Comparison of ENCODE assay signal across 1 cellular context in the genomic region with DNA sequence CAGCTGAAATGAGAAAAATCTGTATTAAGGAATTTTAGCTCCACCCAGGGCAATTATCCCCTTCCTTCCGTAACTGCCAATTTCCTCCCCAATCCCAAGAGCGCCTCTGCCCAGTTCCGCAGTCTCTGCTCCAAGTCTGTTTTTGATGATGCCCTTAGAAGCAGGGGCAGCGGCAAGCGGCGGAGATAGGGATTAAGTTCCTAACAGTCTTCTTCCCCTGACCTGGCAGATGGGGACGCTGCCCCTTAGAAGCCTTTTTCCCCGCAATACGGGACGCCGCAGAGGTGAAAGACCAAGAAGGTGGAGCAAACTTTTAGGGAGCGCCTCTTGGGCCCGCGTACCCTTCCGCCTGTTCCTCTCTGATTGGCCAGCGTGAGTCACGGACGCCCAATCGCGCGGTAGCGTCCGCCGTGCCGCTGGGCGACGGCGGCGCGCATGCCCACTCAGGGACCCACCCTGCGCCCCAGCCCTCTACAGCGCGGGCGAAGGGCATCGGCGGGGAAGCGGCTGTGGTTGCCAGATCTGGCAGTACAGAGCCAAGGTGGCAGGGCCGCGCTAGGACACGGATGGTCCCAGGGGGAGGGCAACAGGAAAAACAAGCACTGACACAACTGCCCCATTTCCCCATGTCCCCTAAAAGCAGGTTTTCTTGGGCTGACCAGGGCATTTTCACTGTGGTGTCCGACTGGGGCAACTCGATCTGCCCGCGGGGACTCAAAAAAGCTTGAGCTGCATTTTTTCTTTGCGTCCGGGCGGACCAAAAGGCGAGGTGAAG.
TF ChIP-seq lines count a peak whose summit lies in the region.

No MANE protein-coding gene starts in this region.

TF ChIP-seq in K562, 482 proteins besides CTCF, POLR2A, EP300 and RAD21 (continued from another document and continues in another):
- no peak for TF ChIP-seq ZNF239 (CRISPR knock-in tag; IDR thresholded peaks at IDR 0.05)
- TF ChIP-seq, protein P1, sequence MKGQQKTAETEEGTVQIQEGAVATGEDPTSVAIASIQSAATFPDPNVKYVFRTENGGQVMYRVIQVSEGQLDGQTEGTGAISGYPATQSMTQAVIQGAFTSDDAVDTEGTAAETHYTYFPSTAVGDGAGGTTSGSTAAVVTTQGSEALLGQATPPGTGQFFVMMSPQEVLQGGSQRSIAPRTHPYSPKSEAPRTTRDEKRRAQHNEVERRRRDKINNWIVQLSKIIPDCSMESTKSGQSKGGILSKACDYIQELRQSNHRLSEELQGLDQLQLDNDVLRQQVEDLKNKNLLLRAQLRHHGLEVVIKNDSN (CRISPR knock-in tag; IDR thresholded peaks at IDR 0.05): peak; percentile 80
- no peak for TF ChIP-seq MAFG (tag; conservative IDR thresholded peaks at IDR 0.05)
- TF ChIP-seq, protein P2, sequence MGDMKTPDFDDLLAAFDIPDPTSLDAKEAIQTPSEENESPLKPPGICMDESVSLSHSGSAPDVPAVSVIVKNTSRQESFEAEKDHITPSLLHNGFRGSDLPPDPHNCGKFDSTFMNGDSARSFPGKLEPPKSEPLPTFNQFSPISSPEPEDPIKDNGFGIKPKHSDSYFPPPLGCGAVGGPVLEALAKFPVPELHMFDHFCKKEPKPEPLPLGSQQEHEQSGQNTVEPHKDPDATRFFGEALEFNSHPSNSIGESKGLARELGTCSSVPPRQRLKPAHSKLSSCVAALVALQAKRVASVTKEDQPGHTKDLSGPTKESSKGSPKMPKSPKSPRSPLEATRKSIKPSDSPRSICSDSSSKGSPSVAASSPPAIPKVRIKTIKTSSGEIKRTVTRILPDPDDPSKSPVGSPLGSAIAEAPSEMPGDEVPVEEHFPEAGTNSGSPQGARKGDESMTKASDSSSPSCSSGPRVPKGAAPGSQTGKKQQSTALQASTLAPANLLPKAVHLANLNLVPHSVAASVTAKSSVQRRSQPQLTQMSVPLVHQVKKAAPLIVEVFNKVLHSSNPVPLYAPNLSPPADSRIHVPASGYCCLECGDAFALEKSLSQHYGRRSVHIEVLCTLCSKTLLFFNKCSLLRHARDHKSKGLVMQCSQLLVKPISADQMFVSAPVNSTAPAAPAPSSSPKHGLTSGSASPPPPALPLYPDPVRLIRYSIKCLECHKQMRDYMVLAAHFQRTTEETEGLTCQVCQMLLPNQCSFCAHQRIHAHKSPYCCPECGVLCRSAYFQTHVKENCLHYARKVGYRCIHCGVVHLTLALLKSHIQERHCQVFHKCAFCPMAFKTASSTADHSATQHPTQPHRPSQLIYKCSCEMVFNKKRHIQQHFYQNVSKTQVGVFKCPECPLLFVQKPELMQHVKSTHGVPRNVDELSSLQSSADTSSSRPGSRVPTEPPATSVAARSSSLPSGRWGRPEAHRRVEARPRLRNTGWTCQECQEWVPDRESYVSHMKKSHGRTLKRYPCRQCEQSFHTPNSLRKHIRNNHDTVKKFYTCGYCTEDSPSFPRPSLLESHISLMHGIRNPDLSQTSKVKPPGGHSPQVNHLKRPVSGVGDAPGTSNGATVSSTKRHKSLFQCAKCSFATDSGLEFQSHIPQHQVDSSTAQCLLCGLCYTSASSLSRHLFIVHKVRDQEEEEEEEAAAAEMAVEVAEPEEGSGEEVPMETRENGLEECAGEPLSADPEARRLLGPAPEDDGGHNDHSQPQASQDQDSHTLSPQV (IDR thresholded peaks at IDR 0.05): no peak
- TF ChIP-seq, protein P3, sequence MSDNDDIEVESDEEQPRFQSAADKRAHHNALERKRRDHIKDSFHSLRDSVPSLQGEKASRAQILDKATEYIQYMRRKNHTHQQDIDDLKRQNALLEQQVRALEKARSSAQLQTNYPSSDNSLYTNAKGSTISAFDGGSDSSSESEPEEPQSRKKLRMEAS (CRISPR knock-in tag; IDR thresholded peaks at IDR 0.05): peak; percentile 82
- TF ChIP-seq FOXM1 (IDR thresholded peaks at IDR 0.05; ENCODE audit: low read depth): peak; percentile 39; the same call in 1 of the 2 replicates
- no peak for TF ChIP-seq FOXM1 (CRISPR knock-in tag; IDR thresholded peaks at IDR 0.05; ENCODE audit: low read depth)
- peak; percentile 47 for TF ChIP-seq FOS (IDR thresholded peaks at IDR 0.05; ENCODE audit: extremely low read depth, insufficient read length)
- TF ChIP-seq ADNP (tag; IDR thresholded peaks at IDR 0.05): no peak
- TF ChIP-seq ZNF140 (CRISPR knock-in tag; IDR thresholded peaks at IDR 0.05): no peak
- no peak for TF ChIP-seq ZNF707 (CRISPR knock-in tag; conservative IDR thresholded peaks at IDR 0.05)
- no peak for TF ChIP-seq ZNF146 (CRISPR knock-in tag; IDR thresholded peaks at IDR 0.05; ENCODE audit: unreplicated experiment)
- no peak for TF ChIP-seq ZNF347 (CRISPR knock-in tag; IDR thresholded peaks at IDR 0.05; ENCODE audit: low read depth)
- TF ChIP-seq ZNF584 (CRISPR knock-in tag; IDR thresholded peaks at IDR 0.05; ENCODE audit: low read depth): no peak
- TF ChIP-seq MBD2 (IDR thresholded peaks at IDR 0.05; ENCODE audit: borderline replicate concordance, low read depth): peak; percentile 40; the same call in 1 of the 2 replicates
- TF ChIP-seq RBM25 (IDR thresholded peaks at IDR 0.05; ENCODE audit: low read depth, low read length, severe bottlenecking): peak; percentile 51
- TF ChIP-seq ZNF609 (CRISPR knock-in tag; IDR thresholded peaks at IDR 0.05; ENCODE audit: borderline replicate concordance): 0 out of 2 replicates have a peak, but pooled peaks have one; percentile 21
- no peak; the same call in 1 of the 2 replicates for TF ChIP-seq XRCC5 (IDR thresholded peaks at IDR 0.05; ENCODE audit: low read depth, low read length)
- TF ChIP-seq ZNF695 (CRISPR knock-in tag; IDR thresholded peaks at IDR 0.05): no peak
- TF ChIP-seq, protein P4, sequence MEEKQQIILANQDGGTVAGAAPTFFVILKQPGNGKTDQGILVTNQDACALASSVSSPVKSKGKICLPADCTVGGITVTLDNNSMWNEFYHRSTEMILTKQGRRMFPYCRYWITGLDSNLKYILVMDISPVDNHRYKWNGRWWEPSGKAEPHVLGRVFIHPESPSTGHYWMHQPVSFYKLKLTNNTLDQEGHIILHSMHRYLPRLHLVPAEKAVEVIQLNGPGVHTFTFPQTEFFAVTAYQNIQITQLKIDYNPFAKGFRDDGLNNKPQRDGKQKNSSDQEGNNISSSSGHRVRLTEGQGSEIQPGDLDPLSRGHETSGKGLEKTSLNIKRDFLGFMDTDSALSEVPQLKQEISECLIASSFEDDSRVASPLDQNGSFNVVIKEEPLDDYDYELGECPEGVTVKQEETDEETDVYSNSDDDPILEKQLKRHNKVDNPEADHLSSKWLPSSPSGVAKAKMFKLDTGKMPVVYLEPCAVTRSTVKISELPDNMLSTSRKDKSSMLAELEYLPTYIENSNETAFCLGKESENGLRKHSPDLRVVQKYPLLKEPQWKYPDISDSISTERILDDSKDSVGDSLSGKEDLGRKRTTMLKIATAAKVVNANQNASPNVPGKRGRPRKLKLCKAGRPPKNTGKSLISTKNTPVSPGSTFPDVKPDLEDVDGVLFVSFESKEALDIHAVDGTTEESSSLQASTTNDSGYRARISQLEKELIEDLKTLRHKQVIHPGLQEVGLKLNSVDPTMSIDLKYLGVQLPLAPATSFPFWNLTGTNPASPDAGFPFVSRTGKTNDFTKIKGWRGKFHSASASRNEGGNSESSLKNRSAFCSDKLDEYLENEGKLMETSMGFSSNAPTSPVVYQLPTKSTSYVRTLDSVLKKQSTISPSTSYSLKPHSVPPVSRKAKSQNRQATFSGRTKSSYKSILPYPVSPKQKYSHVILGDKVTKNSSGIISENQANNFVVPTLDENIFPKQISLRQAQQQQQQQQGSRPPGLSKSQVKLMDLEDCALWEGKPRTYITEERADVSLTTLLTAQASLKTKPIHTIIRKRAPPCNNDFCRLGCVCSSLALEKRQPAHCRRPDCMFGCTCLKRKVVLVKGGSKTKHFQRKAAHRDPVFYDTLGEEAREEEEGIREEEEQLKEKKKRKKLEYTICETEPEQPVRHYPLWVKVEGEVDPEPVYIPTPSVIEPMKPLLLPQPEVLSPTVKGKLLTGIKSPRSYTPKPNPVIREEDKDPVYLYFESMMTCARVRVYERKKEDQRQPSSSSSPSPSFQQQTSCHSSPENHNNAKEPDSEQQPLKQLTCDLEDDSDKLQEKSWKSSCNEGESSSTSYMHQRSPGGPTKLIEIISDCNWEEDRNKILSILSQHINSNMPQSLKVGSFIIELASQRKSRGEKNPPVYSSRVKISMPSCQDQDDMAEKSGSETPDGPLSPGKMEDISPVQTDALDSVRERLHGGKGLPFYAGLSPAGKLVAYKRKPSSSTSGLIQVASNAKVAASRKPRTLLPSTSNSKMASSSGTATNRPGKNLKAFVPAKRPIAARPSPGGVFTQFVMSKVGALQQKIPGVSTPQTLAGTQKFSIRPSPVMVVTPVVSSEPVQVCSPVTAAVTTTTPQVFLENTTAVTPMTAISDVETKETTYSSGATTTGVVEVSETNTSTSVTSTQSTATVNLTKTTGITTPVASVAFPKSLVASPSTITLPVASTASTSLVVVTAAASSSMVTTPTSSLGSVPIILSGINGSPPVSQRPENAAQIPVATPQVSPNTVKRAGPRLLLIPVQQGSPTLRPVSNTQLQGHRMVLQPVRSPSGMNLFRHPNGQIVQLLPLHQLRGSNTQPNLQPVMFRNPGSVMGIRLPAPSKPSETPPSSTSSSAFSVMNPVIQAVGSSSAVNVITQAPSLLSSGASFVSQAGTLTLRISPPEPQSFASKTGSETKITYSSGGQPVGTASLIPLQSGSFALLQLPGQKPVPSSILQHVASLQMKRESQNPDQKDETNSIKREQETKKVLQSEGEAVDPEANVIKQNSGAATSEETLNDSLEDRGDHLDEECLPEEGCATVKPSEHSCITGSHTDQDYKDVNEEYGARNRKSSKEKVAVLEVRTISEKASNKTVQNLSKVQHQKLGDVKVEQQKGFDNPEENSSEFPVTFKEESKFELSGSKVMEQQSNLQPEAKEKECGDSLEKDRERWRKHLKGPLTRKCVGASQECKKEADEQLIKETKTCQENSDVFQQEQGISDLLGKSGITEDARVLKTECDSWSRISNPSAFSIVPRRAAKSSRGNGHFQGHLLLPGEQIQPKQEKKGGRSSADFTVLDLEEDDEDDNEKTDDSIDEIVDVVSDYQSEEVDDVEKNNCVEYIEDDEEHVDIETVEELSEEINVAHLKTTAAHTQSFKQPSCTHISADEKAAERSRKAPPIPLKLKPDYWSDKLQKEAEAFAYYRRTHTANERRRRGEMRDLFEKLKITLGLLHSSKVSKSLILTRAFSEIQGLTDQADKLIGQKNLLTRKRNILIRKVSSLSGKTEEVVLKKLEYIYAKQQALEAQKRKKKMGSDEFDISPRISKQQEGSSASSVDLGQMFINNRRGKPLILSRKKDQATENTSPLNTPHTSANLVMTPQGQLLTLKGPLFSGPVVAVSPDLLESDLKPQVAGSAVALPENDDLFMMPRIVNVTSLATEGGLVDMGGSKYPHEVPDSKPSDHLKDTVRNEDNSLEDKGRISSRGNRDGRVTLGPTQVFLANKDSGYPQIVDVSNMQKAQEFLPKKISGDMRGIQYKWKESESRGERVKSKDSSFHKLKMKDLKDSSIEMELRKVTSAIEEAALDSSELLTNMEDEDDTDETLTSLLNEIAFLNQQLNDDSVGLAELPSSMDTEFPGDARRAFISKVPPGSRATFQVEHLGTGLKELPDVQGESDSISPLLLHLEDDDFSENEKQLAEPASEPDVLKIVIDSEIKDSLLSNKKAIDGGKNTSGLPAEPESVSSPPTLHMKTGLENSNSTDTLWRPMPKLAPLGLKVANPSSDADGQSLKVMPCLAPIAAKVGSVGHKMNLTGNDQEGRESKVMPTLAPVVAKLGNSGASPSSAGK (IDR thresholded peaks at IDR 0.05): peak; percentile 44; the same call in 1 of the 2 replicates
- peak; percentile 42 for TF ChIP-seq SAP30 (IDR thresholded peaks at IDR 0.05; ENCODE audit: borderline replicate concordance, insufficient read depth, low read depth, low read length, poor library complexity, severe bottlenecking)
- peak; percentile 67 for TF ChIP-seq POLR2G (IDR thresholded peaks at IDR 0.05; ENCODE audit: low read depth, low read length)
- peak; percentile 23 to 82 for TF ChIP-seq E2F6 (IDR thresholded peaks at IDR 0.05; ENCODE audit: borderline replicate concordance in 1 of 2, extremely low read depth in 1 of 2, insufficient read depth in 1 of 2, insufficient read length in 1 of 2, low read depth in 1 of 2, low read length in 1 of 2, poor library complexity in 1 of 2, severe bottlenecking in 1 of 2)
